In the genomic region with DNA sequence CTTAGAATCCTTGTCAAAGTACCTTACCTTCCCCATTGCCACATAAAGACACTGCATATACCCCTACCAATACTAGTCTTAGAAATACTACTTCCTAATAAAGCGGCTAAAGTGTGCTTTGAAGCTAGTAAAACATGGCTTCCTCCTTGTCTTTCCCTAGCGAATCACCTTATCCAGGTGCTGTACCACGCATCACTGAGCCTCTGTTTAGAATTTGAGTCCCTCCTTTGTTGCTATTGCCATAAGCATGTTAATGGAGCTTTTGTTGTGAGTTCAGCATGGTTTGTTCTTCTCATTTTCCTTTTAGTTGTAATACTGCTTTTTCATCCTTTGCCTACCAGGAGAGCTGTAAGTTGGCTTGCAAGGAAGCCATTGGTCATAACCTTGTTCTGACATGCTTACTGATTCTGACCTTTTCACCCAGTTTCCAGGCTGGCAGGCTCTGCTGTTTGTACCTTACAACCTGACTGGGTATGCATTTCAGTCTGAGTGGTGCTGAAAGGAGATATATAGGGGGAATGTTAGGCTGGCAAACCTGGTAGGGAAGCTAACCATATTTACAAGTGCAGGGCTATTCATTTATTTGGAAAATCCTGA, we compare ENCODE assay signal across 18 cellular contexts.
"Had no signal": no experiment of that assay in that cellular context is flagged by ENCODE, and none has a peak within 500 bp of the region (broad histone marks: within the 10 kb centered on the region; RNA-seq: fewer than 3 reads in every experiment).

No MANE protein-coding gene starts in this region.

- H3K9me3 ChIP-seq: psoas muscle, stomach, thoracic aorta, upper lobe of left lung had no signal

- DNase-seq: activated CD4-positive, alpha-beta memory T cell treated with anti-CD3 and anti-CD28 coated beads, Interleukin-2, amount 10 ng/mL, durations not matched to agents 7 days and 5 days; activated CD4-positive, alpha-beta T cell treated with anti-CD3 and anti-CD28 coated beads for 36 hours; activated CD8-positive, alpha-beta memory T cell treated with anti-CD3 and anti-CD28 coated beads, Interleukin-2, amount 10 ng/mL, durations not matched to agents 7 days and 5 days; activated naive CD4-positive, alpha-beta T cell treated with anti-CD3 and anti-CD28 coated beads, Interleukin-2, amount 10 ng/mL, durations not matched to agents 7 days and 5 days; activated naive CD8-positive, alpha-beta T cell treated with anti-CD3 and anti-CD28 coated beads, Interleukin-2, amount 50 U/mL, for 24 hours; anterior cingulate cortex; effector CD4-positive, alpha-beta T cell; psoas muscle; right cardiac atrium; stimulated activated CD4-positive, alpha-beta T cell treated with anti-CD3 and anti-CD28 coated beads, Interleukin-2, amount 100 ng/mL, for 48 hours; stomach; SW 1271; upper lobe of left lung had no signal

- H3K27ac ChIP-seq: psoas muscle, skin epidermis, stomach, thoracic aorta, upper lobe of left lung had no signal

- H3K27me3 ChIP-seq: stomach, upper lobe of left lung had no signal

- H3K4me1 Mint-ChIP-seq: brain, neural crest cell had no signal

- H3K27me3 Mint-ChIP-seq: activated CD4-positive, alpha-beta memory T cell treated with anti-CD3 and anti-CD28 coated beads, Interleukin-2, amount 10 ng/mL, durations not matched to agents 7 days and 5 days; activated CD4-positive, alpha-beta T cell treated with anti-CD3 and anti-CD28 coated beads for 36 hours; activated CD8-positive, alpha-beta memory T cell treated with anti-CD3 and anti-CD28 coated beads, Interleukin-2, amount 10 ng/mL, durations not matched to agents 7 days and 5 days; activated naive CD4-positive, alpha-beta T cell treated with anti-CD3 and anti-CD28 coated beads, Interleukin-2, amount 10 ng/mL, durations not matched to agents 7 days and 5 days; activated naive CD8-positive, alpha-beta T cell treated with anti-CD3 and anti-CD28 coated beads, Interleukin-2, amount 50 U/mL, for 24 hours; brain had no signal

- H3K4me3 Mint-ChIP-seq: activated CD4-positive, alpha-beta memory T cell treated with anti-CD3 and anti-CD28 coated beads, Interleukin-2, amount 10 ng/mL, durations not matched to agents 7 days and 5 days; activated CD4-positive, alpha-beta T cell treated with anti-CD3 and anti-CD28 coated beads for 36 hours; activated CD8-positive, alpha-beta memory T cell treated with anti-CD3 and anti-CD28 coated beads, Interleukin-2, amount 10 ng/mL, durations not matched to agents 7 days and 5 days; activated naive CD4-positive, alpha-beta T cell treated with anti-CD3 and anti-CD28 coated beads, Interleukin-2, amount 10 ng/mL, durations not matched to agents 7 days and 5 days; activated naive CD8-positive, alpha-beta T cell treated with anti-CD3 and anti-CD28 coated beads, Interleukin-2, amount 50 U/mL, for 24 hours; brain; neural crest cell had no signal

- H3K36me3 ChIP-seq: thoracic aorta had no signal

- H3K27ac Mint-ChIP-seq: activated CD4-positive, alpha-beta memory T cell treated with anti-CD3 and anti-CD28 coated beads, Interleukin-2, amount 10 ng/mL, durations not matched to agents 7 days and 5 days; activated CD4-positive, alpha-beta T cell treated with anti-CD3 and anti-CD28 coated beads for 36 hours; activated CD8-positive, alpha-beta memory T cell treated with anti-CD3 and anti-CD28 coated beads, Interleukin-2, amount 10 ng/mL, durations not matched to agents 7 days and 5 days; activated naive CD4-positive, alpha-beta T cell treated with anti-CD3 and anti-CD28 coated beads, Interleukin-2, amount 10 ng/mL, durations not matched to agents 7 days and 5 days; activated naive CD8-positive, alpha-beta T cell treated with anti-CD3 and anti-CD28 coated beads, Interleukin-2, amount 50 U/mL, for 24 hours; brain had no signal

- H3K4me3 ChIP-seq: lung, psoas muscle, skin epidermis, stomach, thoracic aorta, upper lobe of left lung had no signal

- ATAC-seq: activated CD4-positive, alpha-beta T cell treated with anti-CD3 and anti-CD28 coated beads for 36 hours; activated CD8-positive, alpha-beta memory T cell treated with anti-CD3 and anti-CD28 coated beads, Interleukin-2, amount 10 ng/mL, durations not matched to agents 7 days and 5 days; activated naive CD8-positive, alpha-beta T cell treated with anti-CD3 and anti-CD28 coated beads, Interleukin-2, amount 50 U/mL, for 24 hours; psoas muscle; right cardiac atrium had no signal

- H3K4me1 ChIP-seq: psoas muscle, stomach, upper lobe of left lung had no signal
